Comparison of ENCODE assay signal across 2 cellular contexts in the genomic region with DNA sequence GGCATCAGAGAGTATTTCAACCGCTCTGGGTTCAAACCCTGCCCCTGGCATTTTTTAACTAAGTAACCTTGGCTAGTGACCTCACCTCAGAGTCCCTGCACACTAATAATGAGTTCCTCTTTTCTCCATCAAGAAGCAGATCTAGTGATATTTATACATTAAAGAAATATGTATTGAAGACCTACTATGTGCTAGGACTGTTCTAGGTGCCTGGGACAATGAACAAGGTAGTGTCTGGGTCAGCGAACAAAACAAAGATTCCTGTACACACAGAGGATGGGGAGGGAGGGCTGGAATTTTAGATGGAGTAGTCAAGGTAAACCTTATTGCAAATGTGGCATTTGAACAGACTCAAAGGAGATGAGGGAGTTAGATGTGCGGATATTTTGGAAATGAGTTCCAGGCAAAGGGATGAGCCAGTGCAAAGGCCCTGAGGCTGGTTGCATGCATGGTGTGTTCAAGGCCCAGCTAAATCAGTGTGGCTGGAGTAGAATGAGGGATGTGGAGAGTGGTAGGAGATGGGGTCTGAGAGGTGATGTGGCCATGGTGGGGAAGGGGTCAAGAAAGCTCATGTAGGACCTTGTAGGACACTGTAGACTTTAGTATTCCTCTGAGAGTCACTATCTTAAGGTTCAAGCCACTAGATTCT.
TF ChIP-seq lines count a peak whose summit lies in the region.

No MANE protein-coding gene starts in this region.

TF ChIP-seq in A549, 52 proteins besides CTCF, POLR2A, EP300 and RAD21 (continued from another document):
- no peak for TF ChIP-seq ZC3H11A (IDR thresholded peaks at IDR 0.05)
- TF ChIP-seq BHLHE40 (IDR thresholded peaks at IDR 0.05; ENCODE audit: low read depth, low read length), result no peak
- TF ChIP-seq HOXA7 (CRISPR knock-in tag; IDR thresholded peaks at IDR 0.05), result no peak
- TF ChIP-seq HOXB5 (CRISPR knock-in tag; IDR thresholded peaks at IDR 0.05), result no peak
- TF ChIP-seq, protein P1, sequence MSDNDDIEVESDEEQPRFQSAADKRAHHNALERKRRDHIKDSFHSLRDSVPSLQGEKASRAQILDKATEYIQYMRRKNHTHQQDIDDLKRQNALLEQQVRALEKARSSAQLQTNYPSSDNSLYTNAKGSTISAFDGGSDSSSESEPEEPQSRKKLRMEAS (IDR thresholded peaks at IDR 0.05), result no peak
- TF ChIP-seq SMC3 (IDR thresholded peaks at IDR 0.05), result no peak
- no peak for TF ChIP-seq CBX8 (IDR thresholded peaks at IDR 0.05)
- TF ChIP-seq KDM5A (IDR thresholded peaks at IDR 0.05), result no peak
- no peak for TF ChIP-seq TP53 (CRISPR knock-in tag; IDR thresholded peaks at IDR 0.05)
- TF ChIP-seq RFX5 (IDR thresholded peaks at IDR 0.05), result no peak
- TF ChIP-seq JUNB (IDR thresholded peaks at IDR 0.05), result no peak
- TF ChIP-seq, protein P2, sequence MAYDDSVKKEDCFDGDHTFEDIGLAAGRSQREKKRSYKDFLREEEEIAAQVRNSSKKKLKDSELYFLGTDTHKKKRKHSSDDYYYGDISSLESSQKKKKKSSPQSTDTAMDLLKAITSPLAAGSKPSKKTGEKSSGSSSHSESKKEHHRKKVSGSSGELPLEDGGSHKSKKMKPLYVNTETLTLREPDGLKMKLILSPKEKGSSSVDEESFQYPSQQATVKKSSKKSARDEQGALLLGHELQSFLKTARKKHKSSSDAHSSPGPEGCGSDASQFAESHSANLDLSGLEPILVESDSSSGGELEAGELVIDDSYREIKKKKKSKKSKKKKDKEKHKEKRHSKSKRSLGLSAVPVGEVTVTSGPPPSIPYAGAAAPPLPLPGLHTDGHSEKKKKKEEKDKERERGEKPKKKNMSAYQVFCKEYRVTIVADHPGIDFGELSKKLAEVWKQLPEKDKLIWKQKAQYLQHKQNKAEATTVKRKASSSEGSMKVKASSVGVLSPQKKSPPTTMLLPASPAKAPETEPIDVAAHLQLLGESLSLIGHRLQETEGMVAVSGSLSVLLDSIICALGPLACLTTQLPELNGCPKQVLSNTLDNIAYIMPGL (CRISPR knock-in tag; IDR thresholded peaks at IDR 0.05; ENCODE audit: borderline replicate concordance), result no peak
- TF ChIP-seq CHD4 (IDR thresholded peaks at IDR 0.05; ENCODE audit: borderline replicate concordance), result no peak
- TF ChIP-seq ESRRA (IDR thresholded peaks at IDR 0.05; ENCODE audit: borderline replicate concordance, low read length), result no peak
- TF ChIP-seq MAZ (IDR thresholded peaks at IDR 0.05; ENCODE audit: borderline replicate concordance, low read depth, low read length), result no peak
- TF ChIP-seq GATA3 (IDR thresholded peaks at IDR 0.05; ENCODE audit: borderline replicate concordance), result no peak
- TF ChIP-seq, protein P3, sequence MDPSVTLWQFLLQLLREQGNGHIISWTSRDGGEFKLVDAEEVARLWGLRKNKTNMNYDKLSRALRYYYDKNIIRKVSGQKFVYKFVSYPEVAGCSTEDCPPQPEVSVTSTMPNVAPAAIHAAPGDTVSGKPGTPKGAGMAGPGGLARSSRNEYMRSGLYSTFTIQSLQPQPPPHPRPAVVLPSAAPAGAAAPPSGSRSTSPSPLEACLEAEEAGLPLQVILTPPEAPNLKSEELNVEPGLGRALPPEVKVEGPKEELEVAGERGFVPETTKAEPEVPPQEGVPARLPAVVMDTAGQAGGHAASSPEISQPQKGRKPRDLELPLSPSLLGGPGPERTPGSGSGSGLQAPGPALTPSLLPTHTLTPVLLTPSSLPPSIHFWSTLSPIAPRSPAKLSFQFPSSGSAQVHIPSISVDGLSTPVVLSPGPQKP (IDR thresholded peaks at IDR 0.05; ENCODE audit: low read depth, low read length), result no peak

TF ChIP-seq in K562, 482 proteins besides CTCF, POLR2A, EP300 and RAD21:
- TF ChIP-seq, protein P4, sequence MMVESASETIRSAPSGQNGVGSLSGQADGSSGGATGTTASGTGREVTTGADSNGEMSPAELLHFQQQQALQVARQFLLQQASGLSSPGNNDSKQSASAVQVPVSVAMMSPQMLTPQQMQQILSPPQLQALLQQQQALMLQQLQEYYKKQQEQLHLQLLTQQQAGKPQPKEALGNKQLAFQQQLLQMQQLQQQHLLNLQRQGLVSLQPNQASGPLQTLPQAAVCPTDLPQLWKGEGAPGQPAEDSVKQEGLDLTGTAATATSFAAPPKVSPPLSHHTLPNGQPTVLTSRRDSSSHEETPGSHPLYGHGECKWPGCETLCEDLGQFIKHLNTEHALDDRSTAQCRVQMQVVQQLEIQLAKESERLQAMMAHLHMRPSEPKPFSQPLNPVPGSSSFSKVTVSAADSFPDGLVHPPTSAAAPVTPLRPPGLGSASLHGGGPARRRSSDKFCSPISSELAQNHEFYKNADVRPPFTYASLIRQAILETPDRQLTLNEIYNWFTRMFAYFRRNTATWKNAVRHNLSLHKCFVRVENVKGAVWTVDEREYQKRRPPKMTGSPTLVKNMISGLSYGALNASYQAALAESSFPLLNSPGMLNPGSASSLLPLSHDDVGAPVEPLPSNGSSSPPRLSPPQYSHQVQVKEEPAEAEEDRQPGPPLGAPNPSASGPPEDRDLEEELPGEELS (CRISPR knock-in tag; IDR thresholded peaks at IDR 0.05; ENCODE audit: borderline replicate concordance), result no peak
- peak; percentile 59; the same call in 1 of the 2 replicates for TF ChIP-seq ZKSCAN1 (IDR thresholded peaks at IDR 0.05; ENCODE audit: low read depth, low read length)
TF ChIP-seq in K562: peak in this region for 1.
